Comparison of ENCODE assay signal across 8 cellular contexts in genomic region chr14:68199465-68200145, GRCh38.
DNase-seq lines count a peak whose midpoint lies in the region; ATAC-seq and TF ChIP-seq lines count a peak whose summit lies in the region.

No MANE protein-coding gene starts in this region.

- WGBS in ectodermal cell, 2 experiments = 32 to 34% methylated on average over 8 of the region's 8 CpGs
- 43% methylated on average over 8 of the region's 8 CpGs for WGBS in right lobe of liver (ENCODE audit: insufficient coverage, low coverage, low lambda C conversion rate, missing lambda C conversion rate)
- 42 to 48% methylated on average over 8 of the region's 8 CpGs for WGBS in thyroid gland, 2 donors

- no peaks in the 10 kb centered on the region for H3K9me3 Mint-ChIP-seq in glutamatergic neuron (ENCODE audit: unreplicated experiment)

- H3K27me3 ChIP-seq in ectodermal cell (ENCODE audit: control insufficient read depth, insufficient read depth, low read length, poor library complexity, severe bottlenecking) = no peaks in the 10 kb centered on the region
- no peaks in the 10 kb centered on the region for H3K27me3 ChIP-seq in right lobe of liver
- no peaks in the 10 kb centered on the region for H3K27me3 ChIP-seq in thyroid gland

- H3K27ac Mint-ChIP-seq in glutamatergic neuron (ENCODE audit: unreplicated experiment) = no peak overlapping the region

- H3K4me1 Mint-ChIP-seq in glutamatergic neuron (ENCODE audit: low read depth, unreplicated experiment) = no peaks in the 10 kb centered on the region

- H3K36me3 Mint-ChIP-seq in glutamatergic neuron (ENCODE audit: unreplicated experiment) = no peaks in the 10 kb centered on the region

- peak; percentile 49 to 77 (median 57) for ATAC-seq in right lobe of liver
- no peak for ATAC-seq in GM18511 (IDR thresholded peaks at IDR 0.05; ENCODE audit: unreplicated experiment)

- H3K36me3 ChIP-seq in ectodermal cell (ENCODE audit: control insufficient read depth, insufficient read depth, low read length) (no peaks in the 10 kb centered on the region), right lobe of liver (no peaks in the 10 kb centered on the region), thyroid gland (no peaks in the 10 kb centered on the region)

- no peaks in the 10 kb centered on the region for H3K9me3 ChIP-seq in ectodermal cell (ENCODE audit: control insufficient read depth, low read length)
- no peaks in the 10 kb centered on the region for H3K9me3 ChIP-seq in right lobe of liver
- H3K9me3 ChIP-seq in thyroid gland = no peaks in the 10 kb centered on the region

- intact Hi-C loops in right lobe of liver (cut with DNase I) = loop anchor here in 1 of 2 donors (10.0 kb wide), 1 partner anchor 45 kb away; no protein-coding TSS in a partner anchor
- intact Hi-C loops in thyroid gland (cut with DNase I) = no loop called here

- TF ChIP-seq CTCF in right lobe of liver (IDR thresholded peaks at IDR 0.05) (no peak), thyroid gland (IDR thresholded peaks at IDR 0.05) (no peak), glutamatergic neuron (IDR thresholded peaks at IDR 0.05; ENCODE audit: partially characterized antibody, unreplicated experiment) (no peak)

- H3K27me3 Mint-ChIP-seq in glutamatergic neuron (ENCODE audit: unreplicated experiment) = peaks cover 2% of the 10 kb centered on the region

- no peak overlapping the region for H3K4me3 Mint-ChIP-seq in glutamatergic neuron (ENCODE audit: unreplicated experiment)

- H3K27ac ChIP-seq in ectodermal cell (ENCODE audit: insufficient read depth, low read depth, low read length, poor library complexity, severe bottlenecking) = peak overlapping the region; percentile 88
- peak overlapping the region; percentile 56 to 87 (median 77) for H3K27ac ChIP-seq in right lobe of liver
- peak overlapping the region; percentile 71 to 96 (median 86) for H3K27ac ChIP-seq in thyroid gland

- DNase-seq in NCI-H146 (lab: John Stamatoyannopoulos, UW) (peak; percentile 31), right lobe of liver (peak in 1 of 3 donors; percentile 53), thyroid gland (peak; percentile 55 to 69), glutamatergic neuron (no peak), DMS53 (lab: John Stamatoyannopoulos, UW) (no peak)
- no peak for DNase-seq in activated CD4-positive, alpha-beta T cell treated with anti-CD3 and anti-CD28 coated beads for 1 hour

- TF ChIP-seq POLR2A in right lobe of liver (IDR thresholded peaks at IDR 0.05) = no peak
- peak in 1 of 2 donors; percentile 29 for TF ChIP-seq POLR2A in thyroid gland (IDR thresholded peaks at IDR 0.05)

- H3K4me3 ChIP-seq in ectodermal cell (ENCODE audit: insufficient read depth, low read depth, low read length) (no peak overlapping the region), right lobe of liver (no peak overlapping the region), thyroid gland (replicated peaks in 1 of 3) (no peak overlapping the region)

- H3K4me1 ChIP-seq in ectodermal cell (ENCODE audit: control insufficient read depth, insufficient read depth, low read length) = peaks cover 19% of the 10 kb centered on the region
- peaks cover 0 to 41% (median 11%) of the 10 kb centered on the region in 4 donors for H3K4me1 ChIP-seq in right lobe of liver
- H3K4me1 ChIP-seq in thyroid gland = peaks cover 30 to 44% of the 10 kb centered on the region in 2 donors

Comparison
In these comparisons a context has a peak if more than half of its experiments do, and no peak if none do; other contexts are left out.
1. DNase-seq: peak in NCI-H146 (single experiment) and thyroid gland (2 of 2); none in activated CD4-positive, alpha-beta T cell treated with anti-CD3 and anti-CD28 coated beads for 1 hour (single experiment), glutamatergic neuron (single experiment) and DMS53 (single experiment).
2. Peak in every context shown above with its lines, with median percentiles within 50 percentile points of each other: H3K27ac ChIP-seq.